25 cellular contexts compared by ENCODE assay signal in genomic region chrX:13702390-13702789, GRCh38. TPM values are rescaled to one million over a fixed set of nuclear protein-coding genes. Genes with fewer than 3 reads are reported as not detected.
A peak's percentile ranks its signal among the peaks of the same experiment; 100 is the strongest.
DNase-seq lines count a peak whose midpoint lies in the region; ATAC-seq, FAIRE-seq and TF ChIP-seq lines count a peak whose summit lies in the region.
"Had no signal": no experiment of that assay in that cellular context is flagged by ENCODE, and none has a peak within 500 bp of the region (broad histone marks: within the 10 kb centered on the region; RNA-seq: fewer than 3 reads in every experiment).

No MANE protein-coding gene starts in this region.

- intact Hi-C loops in CD8-positive, alpha-beta T cell (cut with DNase I, micrococcal nuclease): no loop called here
- intact Hi-C loops in activated T-helper 1 cell treated with anti-CD3 and anti-CD28 coated beads, Interleukin-12 subunit alpha, Interleukin-12 subunit beta, Interleukin-2, Interleukin-4 antibody, amounts not matched to agents 30 ng/mL and 10 ng/mL and 1 ng/mL, durations not matched to agents 14 hours and 24 hours and 36 hours (cut with micrococcal nuclease): no loop called here
- intact Hi-C loops in natural killer cell (cut with micrococcal nuclease): no loop called here

- H3K4me1 ChIP-seq in CD8-positive, alpha-beta T cell (ENCODE audit: insufficient read depth, low read length): peaks cover 21% of the 10 kb centered on the region
- H3K4me1 ChIP-seq in small intestine (ENCODE audit: control insufficient read depth in 2 of 2, insufficient read depth in 1 of 2, low read depth in 1 of 2, low read length in 1 of 2): peaks cover 0 to 1% of the 10 kb centered on the region in 2 donors

- peaks cover 11% of the 10 kb centered on the region for H3K36me3 Mint-ChIP-seq in activated CD8-positive, alpha-beta memory T cell treated with anti-CD3 and anti-CD28 coated beads, Interleukin-2, amount 10 ng/mL, durations not matched to agents 7 days and 5 days
- peaks cover 35% of the 10 kb centered on the region for H3K36me3 Mint-ChIP-seq in CD8-positive, alpha-beta T cell
- peaks cover 19% of the 10 kb centered on the region for H3K36me3 Mint-ChIP-seq in activated T-helper 1 cell treated with anti-CD3 and anti-CD28 coated beads, Interleukin-12 subunit alpha, Interleukin-12 subunit beta, Interleukin-2, Interleukin-4 antibody, amounts not matched to agents 30 ng/mL and 10 ng/mL and 1 ng/mL, durations not matched to agents 14 hours and 24 hours and 36 hours (ENCODE audit: low read depth)
- H3K36me3 Mint-ChIP-seq in natural killer cell (no peaks in the 10 kb centered on the region), HFFc6 (ENCODE audit: low read depth) (no peaks in the 10 kb centered on the region; the same call in 1 of the 2 replicates)

- H3K4me3 Mint-ChIP-seq in activated CD8-positive, alpha-beta memory T cell treated with anti-CD3 and anti-CD28 coated beads, Interleukin-2, amount 10 ng/mL, durations not matched to agents 7 days and 5 days: no peak overlapping the region
- H3K4me3 Mint-ChIP-seq in CD8-positive, alpha-beta T cell: no peak overlapping the region
- peak overlapping the region; percentile 15 for H3K4me3 Mint-ChIP-seq in activated T-helper 1 cell treated with anti-CD3 and anti-CD28 coated beads, Interleukin-12 subunit alpha, Interleukin-12 subunit beta, Interleukin-2, Interleukin-4 antibody, amounts not matched to agents 30 ng/mL and 10 ng/mL and 1 ng/mL, durations not matched to agents 14 hours and 24 hours and 36 hours
- H3K4me3 Mint-ChIP-seq in natural killer cell (peak overlapping the region; percentile 43), HFFc6 (no peak overlapping the region)

- FAIRE-seq in small intestine (lab: Jason Lieb, UNC): no peak
- FAIRE-seq: colon, GM18507 had no signal

- H3K9me3 ChIP-seq in CD8-positive, alpha-beta T cell (ENCODE audit: low read length): no peaks in the 10 kb centered on the region
- no peaks in the 10 kb centered on the region for H3K9me3 ChIP-seq in small intestine (ENCODE audit: control insufficient read depth, low read depth)
- H3K9me3 ChIP-seq: esophagus squamous epithelium, gastrocnemius medialis, Peyer's patch, psoas muscle, thoracic aorta had no signal

- H3K27me3 Mint-ChIP-seq in activated CD8-positive, alpha-beta memory T cell treated with anti-CD3 and anti-CD28 coated beads, Interleukin-2, amount 10 ng/mL, durations not matched to agents 7 days and 5 days: no peaks in the 10 kb centered on the region
- H3K27me3 Mint-ChIP-seq in CD8-positive, alpha-beta T cell (ENCODE audit: low read depth): no peaks in the 10 kb centered on the region
- H3K27me3 Mint-ChIP-seq in activated T-helper 1 cell treated with anti-CD3 and anti-CD28 coated beads, Interleukin-12 subunit alpha, Interleukin-12 subunit beta, Interleukin-2, Interleukin-4 antibody, amounts not matched to agents 30 ng/mL and 10 ng/mL and 1 ng/mL, durations not matched to agents 14 hours and 24 hours and 36 hours (ENCODE audit: insufficient read depth): no peaks in the 10 kb centered on the region
- H3K27me3 Mint-ChIP-seq in natural killer cell (ENCODE audit: low read depth in 2 of 2): no peaks in the 10 kb centered on the region
- H3K27me3 Mint-ChIP-seq in HFFc6 (ENCODE audit: insufficient read depth): no peaks in the 10 kb centered on the region

- ATAC-seq in activated CD8-positive, alpha-beta memory T cell treated with anti-CD3 and anti-CD28 coated beads, Interleukin-2, amount 10 ng/mL, durations not matched to agents 7 days and 5 days: no peak
- no peak for ATAC-seq in CD8-positive, alpha-beta T cell
- ATAC-seq in natural killer cell (no peak), HG02798 (IDR thresholded peaks at IDR 0.05; ENCODE audit: poor library complexity, unreplicated experiment) (no peak)
- ATAC-seq: gastrocnemius medialis, psoas muscle had no signal

- no peak for DNase-seq in activated CD8-positive, alpha-beta memory T cell treated with anti-CD3 and anti-CD28 coated beads, Interleukin-2, amount 10 ng/mL, durations not matched to agents 7 days and 5 days
- DNase-seq in activated CD8-positive, alpha-beta memory T cell treated with anti-CD3 and anti-CD28 coated beads for 24 hours: no peak
- no peak for DNase-seq in CD8-positive, alpha-beta T cell
- DNase-seq in activated T-helper 1 cell treated with anti-CD3 and anti-CD28 coated beads, Interleukin-12 subunit alpha, Interleukin-12 subunit beta, Interleukin-2, Interleukin-4 antibody, amounts not matched to agents 30 ng/mL and 10 ng/mL and 1 ng/mL, durations not matched to agents 14 hours and 24 hours and 36 hours (ENCODE audit: low spot score): no peak
- DNase-seq in natural killer cell (no peak), small intestine (no peak), HFFc6 (no peak)
- DNase-seq: 8988T; activated CD4-positive, alpha-beta T cell treated with anti-CD3 and anti-CD28 coated beads for 48 hours; activated CD8-positive, alpha-beta memory T cell treated with anti-CD3 and anti-CD28 coated beads, Interleukin-2, amount 50 U/mL, for 4 hours; activated naive CD4-positive, alpha-beta T cell treated with anti-CD3 and anti-CD28 coated beads, Interleukin-2, amount 50 U/mL, for 16 hours; brain microvascular endothelial cell; esophagus squamous epithelium; gastrocnemius medialis; HCEC 1CT; hypothalamus; islet precursor cell; NCI-H1436 treated with DMSO at 0.1 percent for 48 hours; NCI-H524 treated with DMSO at 0.1 percent for 48 hours; Peyer's patch; psoas muscle had no signal

- no peak overlapping the region for H3K27ac ChIP-seq in CD8-positive, alpha-beta T cell (ENCODE audit: low read depth, low read length)
- no peak overlapping the region for H3K27ac ChIP-seq in small intestine (ENCODE audit: low read depth in 1 of 2, low read length in 1 of 2)
- H3K27ac ChIP-seq: brain microvascular endothelial cell, esophagus squamous epithelium, Peyer's patch, thoracic aorta had no signal

- no peak overlapping the region for H3K4me3 ChIP-seq in CD8-positive, alpha-beta T cell (ENCODE audit: low read depth, low read length)
- no peak overlapping the region for H3K4me3 ChIP-seq in small intestine (ENCODE audit: low read depth in 1 of 2, low read length in 2 of 2)
- H3K4me3 ChIP-seq: esophagus squamous epithelium, gastrocnemius medialis, Peyer's patch, psoas muscle, thoracic aorta had no signal

- peak overlapping the region; percentile 37 for H3K27ac Mint-ChIP-seq in activated CD8-positive, alpha-beta memory T cell treated with anti-CD3 and anti-CD28 coated beads, Interleukin-2, amount 10 ng/mL, durations not matched to agents 7 days and 5 days
- H3K27ac Mint-ChIP-seq in CD8-positive, alpha-beta T cell: peak overlapping the region; percentile 74
- H3K27ac Mint-ChIP-seq in activated T-helper 1 cell treated with anti-CD3 and anti-CD28 coated beads, Interleukin-12 subunit alpha, Interleukin-12 subunit beta, Interleukin-2, Interleukin-4 antibody, amounts not matched to agents 30 ng/mL and 10 ng/mL and 1 ng/mL, durations not matched to agents 14 hours and 24 hours and 36 hours: no peak overlapping the region
- peak overlapping the region; percentile 68 to 87 for H3K27ac Mint-ChIP-seq in natural killer cell
- no peak overlapping the region for H3K27ac Mint-ChIP-seq in HFFc6

- POLR2A ChIA-PET in CD8-positive, alpha-beta T cell (lab: Charles Lee): no interaction called here

- no peaks in the 10 kb centered on the region for H3K9me3 Mint-ChIP-seq in activated CD8-positive, alpha-beta memory T cell treated with anti-CD3 and anti-CD28 coated beads, Interleukin-2, amount 10 ng/mL, durations not matched to agents 7 days and 5 days (ENCODE audit: low read depth)
- no peaks in the 10 kb centered on the region for H3K9me3 Mint-ChIP-seq in CD8-positive, alpha-beta T cell
- no peaks in the 10 kb centered on the region for H3K9me3 Mint-ChIP-seq in activated T-helper 1 cell treated with anti-CD3 and anti-CD28 coated beads, Interleukin-12 subunit alpha, Interleukin-12 subunit beta, Interleukin-2, Interleukin-4 antibody, amounts not matched to agents 30 ng/mL and 10 ng/mL and 1 ng/mL, durations not matched to agents 14 hours and 24 hours and 36 hours
- H3K9me3 Mint-ChIP-seq in natural killer cell (no peaks in the 10 kb centered on the region), HFFc6 (no peaks in the 10 kb centered on the region)

- CTCF ChIA-PET in activated CD8-positive, alpha-beta memory T cell treated with anti-CD3 and anti-CD28 coated beads, Interleukin-2, amount 10 ng/mL, durations not matched to agents 7 days and 5 days (lab: Charles Lee): no interaction called here
- CTCF ChIA-PET in CD8-positive, alpha-beta T cell (lab: Charles Lee): no interaction called here

- H3K36me3 ChIP-seq in CD8-positive, alpha-beta T cell (ENCODE audit: insufficient read depth, low read length): no peaks in the 10 kb centered on the region
- peaks cover 0 to 3% of the 10 kb centered on the region in 2 donors for H3K36me3 ChIP-seq in small intestine (ENCODE audit: control insufficient read depth in 2 of 2, insufficient read depth in 2 of 2, low read length in 2 of 2)
- H3K36me3 ChIP-seq: brain microvascular endothelial cell, esophagus squamous epithelium, gastrocnemius medialis, Peyer's patch, thoracic aorta had no signal

- no peaks in the 10 kb centered on the region for H3K27me3 ChIP-seq in CD8-positive, alpha-beta T cell (ENCODE audit: insufficient read depth, low read length)
- no peaks in the 10 kb centered on the region for H3K27me3 ChIP-seq in small intestine (ENCODE audit: control insufficient read depth in 2 of 2, insufficient read depth in 2 of 2, low read length in 2 of 2)
- H3K27me3 ChIP-seq: brain microvascular endothelial cell, esophagus squamous epithelium, gastrocnemius medialis, Peyer's patch had no signal

- no peak for TF ChIP-seq CTCF in CD8-positive, alpha-beta T cell (IDR thresholded peaks at IDR 0.05)
- TF ChIP-seq CTCF in natural killer cell (IDR thresholded peaks at IDR 0.05): no peak
- TF ChIP-seq CTCF in HFFc6 (IDR thresholded peaks at IDR 0.05): no peak

- peaks cover 42% of the 10 kb centered on the region for H3K4me1 Mint-ChIP-seq in activated CD8-positive, alpha-beta memory T cell treated with anti-CD3 and anti-CD28 coated beads, Interleukin-2, amount 10 ng/mL, durations not matched to agents 7 days and 5 days
- peaks cover 61% of the 10 kb centered on the region for H3K4me1 Mint-ChIP-seq in CD8-positive, alpha-beta T cell (ENCODE audit: low read depth)
- peaks cover 25% of the 10 kb centered on the region for H3K4me1 Mint-ChIP-seq in activated T-helper 1 cell treated with anti-CD3 and anti-CD28 coated beads, Interleukin-12 subunit alpha, Interleukin-12 subunit beta, Interleukin-2, Interleukin-4 antibody, amounts not matched to agents 30 ng/mL and 10 ng/mL and 1 ng/mL, durations not matched to agents 14 hours and 24 hours and 36 hours (ENCODE audit: low read depth)
- peaks cover 53 to 62% of the 10 kb centered on the region in 2 donors for H3K4me1 Mint-ChIP-seq in natural killer cell
- H3K4me1 Mint-ChIP-seq in HFFc6 (ENCODE audit: low read depth): peaks cover 20% of the 10 kb centered on the region

- WGBS in small intestine, 3 donors: 77 to 90% (median 89%) methylated on average over 3 of the region's 3 CpGs

RNA-seq across cellular contexts. Expression of gene RAB9A, which starts 13.5 kb away (rescaled TPM):
- 10 to 100 TPM; 13.7 to 20.3 TPM for total RNA-seq in activated CD8-positive, alpha-beta memory T cell treated with anti-CD3 and anti-CD28 coated beads, Interleukin-2, amount 10 ng/mL, durations not matched to agents 7 days and 5 days
- 10 to 100 TPM; 19.4 to 21.5 TPM for total RNA-seq in CD8-positive, alpha-beta T cell
- total RNA-seq in activated T-helper 1 cell treated with anti-CD3 and anti-CD28 coated beads, Interleukin-12 subunit alpha, Interleukin-12 subunit beta, Interleukin-2, Interleukin-4 antibody, amounts not matched to agents 30 ng/mL and 10 ng/mL and 1 ng/mL, durations not matched to agents 14 hours and 24 hours and 36 hours: 9.4 and 11.8 TPM in 2 replicates
- total RNA-seq in natural killer cell: 10 to 100 TPM; 27.0 to 36.9 (median 32.9) TPM
- 10 to 100 TPM; 16.5 to 32.4 (median 25.3) TPM for polyA plus RNA-seq in small intestine
- total RNA-seq in HFFc6 (2021; fragmentation: NEBNext Ultra II Directional; extraction: Animal tissue kit (Norgen Biotek cat#: 25700)): 10 to 100 TPM; 13.5 to 18.3 (median 15.1) TPM

RNA-seq across cellular contexts. Expression of gene TRAPPC2, which starts 32.0 kb away (rescaled TPM):
- 10 to 100 TPM; 18.4 to 19.1 TPM for total RNA-seq in activated CD8-positive, alpha-beta memory T cell treated with anti-CD3 and anti-CD28 coated beads, Interleukin-2, amount 10 ng/mL, durations not matched to agents 7 days and 5 days
- total RNA-seq in CD8-positive, alpha-beta T cell: 10 to 100 TPM; 20.5 to 24.6 TPM
- 16.4 and 16.5 TPM in 2 replicates for total RNA-seq in activated T-helper 1 cell treated with anti-CD3 and anti-CD28 coated beads, Interleukin-12 subunit alpha, Interleukin-12 subunit beta, Interleukin-2, Interleukin-4 antibody, amounts not matched to agents 30 ng/mL and 10 ng/mL and 1 ng/mL, durations not matched to agents 14 hours and 24 hours and 36 hours
- 10 to 100 TPM; 24.2 to 63.3 (median 42.4) TPM for total RNA-seq in natural killer cell
- 1 to 10 TPM; 6.4 to 7.8 (median 7.6) TPM for polyA plus RNA-seq in small intestine
- 10 to 100 TPM in 4 of 6 experiments, 1 to 10 TPM in 2; 9.2 to 13.8 (median 10.2) TPM for total RNA-seq in HFFc6 (2021; fragmentation: NEBNext Ultra II Directional; extraction: Animal tissue kit (Norgen Biotek cat#: 25700))

RNA-seq across cellular contexts. Expression of gene OFD1, which starts 32.2 kb away (rescaled TPM):
- total RNA-seq in activated CD8-positive, alpha-beta memory T cell treated with anti-CD3 and anti-CD28 coated beads, Interleukin-2, amount 10 ng/mL, durations not matched to agents 7 days and 5 days: 10 to 100 TPM; 32.3 to 45.8 TPM
- 10 to 100 TPM; 49.2 to 56.7 TPM for total RNA-seq in CD8-positive, alpha-beta T cell
- total RNA-seq in activated T-helper 1 cell treated with anti-CD3 and anti-CD28 coated beads, Interleukin-12 subunit alpha, Interleukin-12 subunit beta, Interleukin-2, Interleukin-4 antibody, amounts not matched to agents 30 ng/mL and 10 ng/mL and 1 ng/mL, durations not matched to agents 14 hours and 24 hours and 36 hours: 21.9 and 22.0 TPM in 2 replicates
- 10 to 100 TPM; 62.8 to 77.6 (median 74.9) TPM for total RNA-seq in natural killer cell
- polyA plus RNA-seq in small intestine: 10 to 100 TPM; 18.3 to 71.3 (median 70.0) TPM
- 10 to 100 TPM in 3 of 6 experiments, 1 to 10 TPM in 3; 9.1 to 11.0 (median 10.1) TPM for total RNA-seq in HFFc6 (2021; fragmentation: NEBNext Ultra II Directional; extraction: Animal tissue kit (Norgen Biotek cat#: 25700))

RNA-seq across cellular contexts. Expression of gene TCEANC, which starts 49.4 kb away (rescaled TPM):
- total RNA-seq in activated CD8-positive, alpha-beta memory T cell treated with anti-CD3 and anti-CD28 coated beads, Interleukin-2, amount 10 ng/mL, durations not matched to agents 7 days and 5 days: 1 to 10 TPM; 4.7 to 5.1 TPM
- total RNA-seq in CD8-positive, alpha-beta T cell: 1 to 10 TPM; 8.2 to 9.5 TPM
- total RNA-seq in activated T-helper 1 cell treated with anti-CD3 and anti-CD28 coated beads, Interleukin-12 subunit alpha, Interleukin-12 subunit beta, Interleukin-2, Interleukin-4 antibody, amounts not matched to agents 30 ng/mL and 10 ng/mL and 1 ng/mL, durations not matched to agents 14 hours and 24 hours and 36 hours: 3.9 and 5.0 TPM in 2 replicates
- 10 to 100 TPM; 11.2 to 17.8 (median 13.4) TPM for total RNA-seq in natural killer cell
- 1 to 10 TPM; 1.4 to 2.2 (median 1.6) TPM for polyA plus RNA-seq in small intestine
- total RNA-seq in HFFc6 (2021; fragmentation: NEBNext Ultra II Directional; extraction: Animal tissue kit (Norgen Biotek cat#: 25700)): 1 to 10 TPM in 5 of 6 experiments, under 1 TPM in 1; 0.99 to 1.7 (median 1.1) TPM

Comparison
In these comparisons a context has a peak if more than half of its experiments do, and no peak if none do; other contexts are left out.
1. H3K27ac Mint-ChIP-seq: peak in activated CD8-positive, alpha-beta memory T cell treated with anti-CD3 and anti-CD28 coated beads, Interleukin-2, amount 10 ng/mL, durations not matched to agents 7 days and 5 days (single experiment), CD8-positive, alpha-beta T cell (single experiment) and natural killer cell (2 of 2); none in activated T-helper 1 cell treated with anti-CD3 and anti-CD28 coated beads, Interleukin-12 subunit alpha, Interleukin-12 subunit beta, Interleukin-2, Interleukin-4 antibody, amounts not matched to agents 30 ng/mL and 10 ng/mL and 1 ng/mL, durations not matched to agents 14 hours and 24 hours and 36 hours (single experiment) and HFFc6 (single experiment).
2. H3K4me3 Mint-ChIP-seq: peak in activated T-helper 1 cell treated with anti-CD3 and anti-CD28 coated beads, Interleukin-12 subunit alpha, Interleukin-12 subunit beta, Interleukin-2, Interleukin-4 antibody, amounts not matched to agents 30 ng/mL and 10 ng/mL and 1 ng/mL, durations not matched to agents 14 hours and 24 hours and 36 hours (single experiment) and natural killer cell (single experiment); none in activated CD8-positive, alpha-beta memory T cell treated with anti-CD3 and anti-CD28 coated beads, Interleukin-2, amount 10 ng/mL, durations not matched to agents 7 days and 5 days (single experiment), CD8-positive, alpha-beta T cell (single experiment) and HFFc6 (single experiment).